In the genomic region with DNA sequence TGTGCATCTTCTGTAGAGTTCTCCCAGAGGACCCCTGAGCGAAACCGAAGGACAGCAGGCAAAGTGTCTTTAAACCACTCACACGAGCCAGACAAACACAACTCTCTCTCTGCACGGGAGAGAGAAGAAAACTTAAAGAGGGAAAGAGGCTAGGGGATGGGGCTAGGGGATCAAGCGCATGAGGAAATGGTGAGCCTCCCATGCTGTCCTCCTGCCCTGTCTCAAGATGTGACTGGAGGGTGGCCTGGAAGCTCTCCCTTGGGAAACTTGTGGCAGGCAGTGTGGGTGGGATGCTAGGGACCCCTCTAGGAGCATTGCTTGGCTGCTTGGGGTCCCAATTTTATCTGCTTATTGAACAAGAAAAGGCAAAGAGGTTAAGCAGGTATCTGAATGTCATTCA, we compare ENCODE assay signal across 18 cellular contexts. TPM values are rescaled to one million over a fixed set of nuclear protein-coding genes. Genes with fewer than 3 reads are reported as not detected.
A peak's percentile ranks its signal among the peaks of the same experiment; 100 is the strongest.
DNase-seq lines count a peak whose midpoint lies in the region; ATAC-seq and TF ChIP-seq lines count a peak whose summit lies in the region.
"Had no signal": no experiment of that assay in that cellular context is flagged by ENCODE, and none has a peak within 500 bp of the region (broad histone marks: within the 10 kb centered on the region; RNA-seq: fewer than 3 reads in every experiment).

No MANE protein-coding gene starts in this region.

- H3K27ac ChIP-seq in right atrium auricular region: no peak overlapping the region
- no peak overlapping the region for H3K27ac ChIP-seq in SJCRH30
- no peak overlapping the region for H3K27ac ChIP-seq in right lobe of liver
- H3K27ac ChIP-seq in body of pancreas: no peak overlapping the region

- WGBS in right lobe of liver (ENCODE audit: insufficient coverage, low coverage, low lambda C conversion rate, missing lambda C conversion rate): 66% methylated on average over 5 of the region's 5 CpGs
- WGBS in body of pancreas, 2 donors: 42 to 60% methylated on average over 5 of the region's 5 CpGs

- TF ChIP-seq POLR2A in right lobe of liver (IDR thresholded peaks at IDR 0.05) (no peak), body of pancreas (IDR thresholded peaks at IDR 0.05) (no peak)

- no peak for TF ChIP-seq CTCF in right atrium auricular region (IDR thresholded peaks at IDR 0.05)
- no peak for TF ChIP-seq CTCF in right lobe of liver (IDR thresholded peaks at IDR 0.05)
- TF ChIP-seq CTCF in body of pancreas (IDR thresholded peaks at IDR 0.05): no peak

- H3K36me3 ChIP-seq in right atrium auricular region: no peaks in the 10 kb centered on the region
- no peaks in the 10 kb centered on the region for H3K36me3 ChIP-seq in SJCRH30
- no peaks in the 10 kb centered on the region for H3K36me3 ChIP-seq in right lobe of liver
- H3K36me3 ChIP-seq in body of pancreas (replicated peaks in 1 of 2; ENCODE audit: insufficient read depth in 1 of 2, low read depth in 2 of 2): no peaks in the 10 kb centered on the region

- H3K4me3 ChIP-seq in right atrium auricular region (no peak overlapping the region), SJCRH30 (no peak overlapping the region), right lobe of liver (no peak overlapping the region), body of pancreas (no peak overlapping the region)

- H3K4me1 ChIP-seq in right atrium auricular region: no peaks in the 10 kb centered on the region
- no peaks in the 10 kb centered on the region for H3K4me1 ChIP-seq in SJCRH30
- no peaks in the 10 kb centered on the region for H3K4me1 ChIP-seq in right lobe of liver
- H3K4me1 ChIP-seq in body of pancreas: no peaks in the 10 kb centered on the region

- peak; percentile 32 for DNase-seq in right atrium auricular region (ENCODE audit: low spot score)
- DNase-seq in Right ventricle myocardium inferior (ENCODE audit: missing footprints): no peak
- DNase-seq in left lobe of liver (ENCODE audit: low spot score): peak; percentile 29
- peak; percentile 1 for DNase-seq in stimulated activated CD8-positive, alpha-beta memory T cell treated with anti-CD3 and anti-CD28 coated beads, Interleukin-4, amount 100 ng/mL, for 48 hours
- DNase-seq in SJCRH30: no peak
- DNase-seq in right lobe of liver: no peak
- no peak for DNase-seq in body of pancreas
- DNase-seq: CD4-positive, CD25-positive, alpha-beta regulatory T cell; Karpas-422; NCI-H1092; NCI-H1417 treated with DMSO at 0.1 percent for 48 hours; NCI-H187; NCI-H2081 treated with DMSO at 0.1 percent for 48 hours; NCI-H446; NCI-H524 treated with DMSO at 0.1 percent for 48 hours; NCI-H774 had no signal

- ATAC-seq in Right ventricle myocardium inferior (no peak), left lobe of liver (no peak), GM19452 (IDR thresholded peaks at IDR 0.05; ENCODE audit: unreplicated experiment) (no peak), right lobe of liver (no peak), body of pancreas (no peak)
- ATAC-seq: HepG2 had no signal

- H3K9me3 ChIP-seq in right atrium auricular region: no peaks in the 10 kb centered on the region
- H3K9me3 ChIP-seq in SJCRH30 (replicated peaks): no peaks in the 10 kb centered on the region
- no peaks in the 10 kb centered on the region for H3K9me3 ChIP-seq in right lobe of liver
- no peaks in the 10 kb centered on the region for H3K9me3 ChIP-seq in body of pancreas

- intact Hi-C loops in Right ventricle myocardium inferior (cut with DNase I) (no loop called here), right lobe of liver (cut with DNase I) (no loop called here), body of pancreas (cut with DNase I) (no loop called here)

- H3K27me3 ChIP-seq in right atrium auricular region: no peaks in the 10 kb centered on the region
- H3K27me3 ChIP-seq in SJCRH30: no peaks in the 10 kb centered on the region
- peaks cover 0 to 9% of the 10 kb centered on the region in 2 donors for H3K27me3 ChIP-seq in right lobe of liver
- H3K27me3 ChIP-seq in body of pancreas: no peaks in the 10 kb centered on the region

RNA-seq across cellular contexts. Expression of gene CYP26B1, which starts 44.5 kb away (rescaled TPM):
- total RNA-seq in right atrium auricular region (10 to 100 TPM in 1 of 2 donors, 1 to 10 TPM in 1; 2.5 to 12.8 TPM), Right ventricle myocardium inferior (5.4 TPM), left lobe of liver (4.4 TPM), right lobe of liver (1 to 10 TPM in 4 of 6 experiments, under 1 TPM in 2; 0.81 to 4.0 (median 1.8) TPM), body of pancreas (1 to 10 TPM in 1 of 2 donors, under 1 TPM in 1; 0.52 to 4.9 TPM)
- 9.7 and 11.3 TPM in 2 replicates for total RNA-seq in SJCRH30 (2014; rRNA removed; shearing (Covaris generic))
- total RNA-seq: CD4-positive, CD25-positive, alpha-beta regulatory T cell had no signal

Comparison
In these comparisons a context has a peak if more than half of its experiments do, and no peak if none do; other contexts are left out.
1. DNase-seq: peak in right atrium auricular region (single experiment), left lobe of liver (single experiment) and stimulated activated CD8-positive, alpha-beta memory T cell treated with anti-CD3 and anti-CD28 coated beads, Interleukin-4, amount 100 ng/mL, for 48 hours (single experiment); none in Right ventricle myocardium inferior (single experiment), SJCRH30 (0 of 2), right lobe of liver (0 of 3) and body of pancreas (0 of 4).